1 cellular context compared by ENCODE assay signal in genomic region chr7:94064541-94065191, GRCh38.
TF ChIP-seq lines count a peak whose summit lies in the region.

No MANE protein-coding gene starts in this region.

TF ChIP-seq in GM12878, 131 proteins besides CTCF, POLR2A, EP300 and RAD21 (continued from another document):
- TF ChIP-seq TARDBP (IDR thresholded peaks at IDR 0.05; ENCODE audit: borderline replicate concordance): no peak
- no peak for TF ChIP-seq ZNF274 (IDR thresholded peaks at IDR 0.05; ENCODE audit: insufficient read depth, insufficient read length)
- TF ChIP-seq CHD2 (IDR thresholded peaks at IDR 0.05; ENCODE audit: borderline replicate concordance, low read depth, low read length): no peak
- TF ChIP-seq NR2C1 (IDR thresholded peaks at IDR 0.05): no peak
- TF ChIP-seq MEF2B (IDR thresholded peaks at IDR 0.05; ENCODE audit: partially characterized antibody, poor library complexity, severe bottlenecking): no peak
- no peak for TF ChIP-seq RBBP5 (conservative IDR thresholded peaks at IDR 0.05)
- TF ChIP-seq JUNB (IDR thresholded peaks at IDR 0.05): no peak
- TF ChIP-seq PAX8 (IDR thresholded peaks at IDR 0.05): no peak
- TF ChIP-seq CHD1 (IDR thresholded peaks at IDR 0.05; ENCODE audit: low read depth, low read length): no peak
- TF ChIP-seq EZH2 (IDR thresholded peaks at IDR 0.05; ENCODE audit: borderline replicate concordance, control insufficient read depth, low read depth, low read length): no peak
- no peak for TF ChIP-seq ZBTB40 (IDR thresholded peaks at IDR 0.05; ENCODE audit: borderline replicate concordance)
